6 cellular contexts compared by ENCODE assay signal in the genomic region with DNA sequence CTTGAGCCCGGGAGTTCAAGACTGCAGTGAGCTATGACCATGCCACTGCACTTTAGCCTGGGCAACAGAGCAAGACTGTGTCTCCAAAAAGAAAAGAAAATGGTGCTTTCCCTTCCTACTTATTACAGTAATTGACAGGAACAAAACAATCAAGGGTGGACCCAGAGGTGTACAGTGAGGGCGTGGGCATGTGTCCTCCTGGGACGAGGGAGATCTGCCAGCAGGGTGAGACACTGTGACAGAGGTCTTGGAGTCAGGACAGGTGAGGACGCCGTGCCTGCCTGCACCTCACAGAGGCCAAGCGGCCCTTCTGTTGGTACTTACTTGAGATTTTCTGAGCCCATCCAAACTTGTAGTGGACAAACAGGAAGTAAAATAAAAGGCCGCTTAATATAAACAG. TPM values are rescaled to one million over a fixed set of nuclear protein-coding genes. Genes with fewer than 3 reads are reported as not detected.
DNase-seq lines count a peak whose midpoint lies in the region; ATAC-seq, FAIRE-seq and TF ChIP-seq lines count a peak whose summit lies in the region.
"Not testable (repeated sequence)": the region's sequence is repeated elsewhere in the genome, so short reads cannot be mapped to it uniquely, and the experiment has no call there.
"Had no signal": no experiment of that assay in that cellular context is flagged by ENCODE, and none has a peak within 500 bp of the region (broad histone marks: within the 10 kb centered on the region; RNA-seq: fewer than 3 reads in every experiment).

No MANE protein-coding gene starts in this region.

- not testable (repeated sequence) for H3K9me1 ChIP-seq in K562 (ENCODE audit: control insufficient read depth, insufficient read depth, low read length)

- H4K91ac ChIP-seq in H1 (replicated peaks; ENCODE audit: insufficient read length, low read length); mesenchymal stem cell (ENCODE audit: low read length): not testable (repeated sequence)

- H3K23me2 ChIP-seq in H1 (ENCODE audit: low read depth, low read length) = not testable (repeated sequence)

- not testable (repeated sequence) for DNase-seq in K562 (ENCODE audit: extremely low read depth in 1 of 4, low spot score in 3 of 4); H1 (ENCODE audit: low read depth in 1 of 2, low spot score in 2 of 2); mesenchymal stem cell
- peak in 1 of 3 donors; percentile 16 for DNase-seq in mucosa of descending colon

- not testable (repeated sequence) for H3K4me2 ChIP-seq in K562 (ENCODE audit: insufficient read depth, low read length); H1 (ENCODE audit: insufficient read depth in 1 of 2, low read depth in 2 of 2, low read length in 2 of 2); mesenchymal stem cell (ENCODE audit: low read length, poor library complexity, severe bottlenecking)

- H2BK20ac ChIP-seq in H1 (ENCODE audit: low read length) = not testable (repeated sequence)

- H3K14ac ChIP-seq in H1 (ENCODE audit: insufficient read length) = not testable (repeated sequence)
- H3K14ac ChIP-seq in mesenchymal stem cell (ENCODE audit: low read length in 2 of 2) = peak overlapping the region in 1 of 2 experiments; percentile 64

- H3K9me3 ChIP-seq in K562 (replicated peaks; ENCODE audit: control insufficient read depth, insufficient read depth, low read depth, low read length); H1 (ENCODE audit: insufficient read depth in 2 of 2, low read depth in 1 of 2, low read length in 1 of 2); mesenchymal stem cell (ENCODE audit: control insufficient read depth, low read length); mucosa of descending colon: not testable (repeated sequence)

- H2AK5ac ChIP-seq in H1 (ENCODE audit: low read depth, low read length) = not testable (repeated sequence)
- peak overlapping the region; percentile 33 for H2AK5ac ChIP-seq in mesenchymal stem cell (ENCODE audit: low read length, severe bottlenecking)

- not testable (repeated sequence) for TF ChIP-seq RAD21 in K562 (CRISPR knock-in tag; conservative IDR thresholded peaks at IDR 0.05 in 1 of 2, IDR thresholded peaks at IDR 0.05 in 1 of 2); H1 (IDR thresholded peaks at IDR 0.05 in 1 of 2, conservative IDR thresholded peaks at IDR 0.05 in 1 of 2; ENCODE audit: low read depth in 2 of 2, low read length in 2 of 2)

- not testable (repeated sequence) for TF ChIP-seq EP300 in K562 (IDR thresholded peaks at IDR 0.05; ENCODE audit: low read length); H1 (IDR thresholded peaks at IDR 0.05; ENCODE audit: borderline replicate concordance in 1 of 2, low read depth in 2 of 2, low read length in 2 of 2)

- not testable (repeated sequence) for H3K79me2 ChIP-seq in K562 (ENCODE audit: control insufficient read depth, insufficient read depth, low read length); H1 (ENCODE audit: control insufficient read depth in 1 of 2, insufficient read depth in 2 of 2, low read length in 2 of 2)

- H3K27me3 ChIP-seq in K562 (ENCODE audit: control insufficient read depth in 2 of 2, insufficient read depth in 2 of 2, low read length in 2 of 2) = peaks cover 32 to 42% of the 10 kb centered on the region in 2 experiments
- not testable (repeated sequence) for H3K27me3 ChIP-seq in H1 (replicated peaks in 1 of 4; ENCODE audit: control insufficient read depth in 3 of 4, extremely low read depth in 1 of 4, insufficient read depth in 3 of 4, low read length in 3 of 4); mesenchymal stem cell (ENCODE audit: control insufficient read depth in 1 of 2, insufficient read depth in 1 of 2, low read length in 2 of 2)

- not testable (repeated sequence) for H3K18ac ChIP-seq in H1 (ENCODE audit: extremely low read depth, low read length); mesenchymal stem cell (ENCODE audit: low read depth in 1 of 2, low read length in 2 of 2)

- H2BK5ac ChIP-seq in H1 (ENCODE audit: low read depth, low read length); mesenchymal stem cell (ENCODE audit: low read depth, low read length, poor library complexity, severe bottlenecking): not testable (repeated sequence)

- TF ChIP-seq POLR2A in K562 (conservative IDR thresholded peaks at IDR 0.05); H1 (IDR thresholded peaks at IDR 0.05; ENCODE audit: control extremely low read depth in 1 of 2, low read depth in 2 of 2, low read length in 2 of 2): not testable (repeated sequence)

- not testable (repeated sequence) for H3K79me1 ChIP-seq in H1 (ENCODE audit: low read depth, low read length); mesenchymal stem cell (replicated peaks; ENCODE audit: low read length, poor library complexity, severe bottlenecking)

- not testable (repeated sequence) for H3K36me3 ChIP-seq in K562 (ENCODE audit: control insufficient read depth, insufficient read depth, low read length); H1 (ENCODE audit: control insufficient read depth in 2 of 4, insufficient read depth in 4 of 4, low read length in 3 of 4); mesenchymal stem cell (ENCODE audit: control insufficient read depth in 1 of 2, insufficient read depth in 2 of 2, low read depth in 1 of 2, low read length in 2 of 2); mucosa of descending colon (ENCODE audit: low read depth)

- not testable (repeated sequence) for H3K56ac ChIP-seq in H1 (replicated peaks; ENCODE audit: insufficient read length, low read depth, low read length)

- intact Hi-C loops in K562 (cut with micrococcal nuclease); mucosa of descending colon (cut with DNase I, micrococcal nuclease): not testable (repeated sequence)

- in situ Hi-C loops in K562 (cut with MboI) = not testable (repeated sequence)

- CTCF ChIA-PET in K562 (lab: Yijun Ruan, JAX; ENCODE audit: low intra/inter-chr PET ratio) = not testable (repeated sequence)
- CTCF ChIA-PET in H1 (lab: Charles Lee; ENCODE audit: partially characterized antibody) = interaction anchor here (0.6 kb wide), 1 partner anchor 799 kb away, joined by 3 read pairs; no protein-coding TSS in a partner anchor

- 6% methylated on average over 7 of the region's 7 CpGs for WGBS in K562 (ENCODE audit: insufficient coverage, low coverage, missing lambda C conversion rate)
- WGBS in H1 (ENCODE audit: extremely low coverage in 1 of 2, insufficient coverage in 1 of 2, insufficient read length in 1 of 2, insufficient replicate concordance in 2 of 2, low coverage in 1 of 2, low lambda C conversion rate in 2 of 2, missing lambda C conversion rate in 1 of 2), 2 experiments = 91% methylated on average over 6 of the region's 7 CpGs; no CpG with 5 or more reads in 1 of the 2 experiments
- 91% methylated on average over 7 of the region's 7 CpGs for WGBS in mesenchymal stem cell

- not testable (repeated sequence) for H3K4me3 ChIP-seq in K562; H1 (ENCODE audit: extremely low read depth in 1 of 4, insufficient read depth in 2 of 4, low read depth in 3 of 4, low read length in 4 of 4); mesenchymal stem cell (ENCODE audit: insufficient read depth in 1 of 2, low read depth in 1 of 2, low read length in 2 of 2); mucosa of descending colon

- H3K23ac ChIP-seq in H1 (ENCODE audit: insufficient read length); mesenchymal stem cell (ENCODE audit: low read length in 2 of 2): not testable (repeated sequence)

- H3K27ac ChIP-seq in K562 (ENCODE audit: extremely low read depth, low read depth, low read length); H1 (ENCODE audit: low read depth, low read length); mesenchymal stem cell (ENCODE audit: low read length, poor library complexity, severe bottlenecking): not testable (repeated sequence)

- not testable (repeated sequence) for H4K5ac ChIP-seq in H1 (ENCODE audit: insufficient read length, low read depth, low read length)

- H2BK12ac ChIP-seq in H1 (ENCODE audit: low read depth, low read length); mesenchymal stem cell (ENCODE audit: low read length in 2 of 2): not testable (repeated sequence)

- not testable (repeated sequence) for TF ChIP-seq CTCF in K562 (IDR thresholded peaks at IDR 0.05 in 2 of 3, conservative IDR thresholded peaks at IDR 0.05 in 1 of 3; ENCODE audit: insufficient read depth in 2 of 3, low read depth in 1 of 3, low read length in 3 of 3); H1 (IDR thresholded peaks at IDR 0.05; ENCODE audit: control extremely low read depth in 1 of 3, insufficient read depth in 1 of 3, low read depth in 1 of 3, low read length in 3 of 3); mucosa of descending colon (IDR thresholded peaks at IDR 0.05)

- not testable (repeated sequence) for H2BK120ac ChIP-seq in H1 (replicated peaks; ENCODE audit: low read depth, low read length); mesenchymal stem cell (ENCODE audit: low read depth, low read length)

- ATAC-seq in K562 = not testable (repeated sequence)
- ATAC-seq in mucosa of descending colon = peak; percentile 63

- H4K20me1 ChIP-seq in K562 (replicated peaks; ENCODE audit: control insufficient read depth, insufficient read depth, low read length); H1 (replicated peaks in 1 of 2; ENCODE audit: control insufficient read depth in 1 of 2, insufficient read depth in 2 of 2, low read length in 2 of 2): not testable (repeated sequence)

- not testable (repeated sequence) for H2AFZ ChIP-seq in K562 (ENCODE audit: low read depth, low read length); H1 (ENCODE audit: low read length); mesenchymal stem cell (ENCODE audit: low read depth, low read length)

- not testable (repeated sequence) for H3K4ac ChIP-seq in H1 (replicated peaks; ENCODE audit: insufficient read length, low read depth, low read length); mesenchymal stem cell (ENCODE audit: low read depth in 1 of 2, low read length in 2 of 2)

- not testable (repeated sequence) for BruUV-seq in K562 (replicated peaks; lab: Mats Ljungman, UMichigan)

- POLR2A ChIA-PET in K562 (lab: Yijun Ruan, JAX) = interaction anchor here (0.6 kb wide), 1 partner anchor 251 kb away, joined by 3 read pairs; no protein-coding TSS in a partner anchor
- POLR2A ChIA-PET in H1 (lab: Charles Lee; ENCODE audit: partially characterized antibody) = not testable (repeated sequence)

- not testable (repeated sequence) for H3K9ac ChIP-seq in K562 (ENCODE audit: insufficient read depth in 1 of 2, low read depth in 2 of 2, low read length in 2 of 2); H1 (replicated peaks in 1 of 4; ENCODE audit: extremely low read depth in 1 of 4, low read depth in 3 of 4, low read length in 3 of 4); mesenchymal stem cell (ENCODE audit: low read length)

- not testable (repeated sequence) for H4K8ac ChIP-seq in H1 (ENCODE audit: extremely low read depth, insufficient read depth, low read length); mesenchymal stem cell (ENCODE audit: low read length)

- FAIRE-seq in K562 (lab: Jason Lieb, UNC) (peak; percentile 65), H1 (lab: Jason Lieb, UNC) (peak; percentile 62)

- H3K4me1 ChIP-seq in K562 (replicated peaks in 1 of 2; ENCODE audit: control insufficient read depth in 2 of 2, insufficient read depth in 2 of 2, low read length in 2 of 2); H1 (replicated peaks in 1 of 4; ENCODE audit: control insufficient read depth in 3 of 4, insufficient read depth in 4 of 4, low read length in 3 of 4); mesenchymal stem cell (ENCODE audit: control insufficient read depth, insufficient read depth, low read depth, low read length); mucosa of descending colon (ENCODE audit: low read depth): not testable (repeated sequence)

- not testable (repeated sequence) for H2BK15ac ChIP-seq in H1 (ENCODE audit: low read length); mesenchymal stem cell (ENCODE audit: low read depth, poor library complexity, severe bottlenecking)

RNA-seq across cellular contexts. Expression of a gene that starts 36.7 kb away (rescaled TPM):
- total RNA-seq in K562 (2011; cell fraction: chromatin; rRNA removed; ENCODE audit: low replicate concordance) = not detected in 2 replicates
- not detected in 2 replicates for total RNA-seq in K562 (2011; cell fraction: nucleolus; rRNA removed)
- total RNA-seq in K562 (2011; cell fraction: nucleoplasm; rRNA removed) = not detected in 2 replicates
- total RNA-seq in K562 (2014; rRNA removed) (not detected in 2 replicates), K562 (2014; rRNA removed; fragmentation: Illumina TruSeq; extraction: Trizol) (not detected in 2 replicates), K562 (2015; rRNA removed; fragmentation: Illumina TruSeq; extraction: Trizol) (not detected in 2 replicates), K562 (2021) (not detected in 2 replicates), mucosa of descending colon (under 1 TPM in 2 of 3 donors, not detected in 1; 0.43 to 0.66 TPM)
- polyA plus RNA-seq in K562 (2011; rRNA removed) (not detected in 2 replicates), K562 (2014; fragmentation: Illumina TruSeq; extraction: Trizol) (not detected in 2 replicates), K562 (2014; fragmentation: Nextera tagmentation; extraction: Ambion mirVana) (not detected), K562 (2014; rRNA removed) (not detected in 2 replicates), H1 (2011; rRNA removed) (0.08 and 0.15 TPM in 2 replicates)
- not detected in 2 replicates for polyA plus RNA-seq in K562 (2011; cell fraction: cytosol; rRNA removed)
- not detected in 2 replicates for polyA plus RNA-seq in K562 (2011; cell fraction: nucleus; rRNA removed)
- 0.06 TPM in 1 of 2 replicates, not detected in the other for polyA plus RNA-seq in K562 (2012)
- not detected in 2 replicates for polyA minus RNA-seq in K562 (2011; rRNA and poly(A)+ RNA removed)
- polyA minus RNA-seq in K562 (2011; cell fraction: cytosol; rRNA and poly(A)+ RNA removed) = not detected in 2 replicates
- not detected in 2 replicates for polyA minus RNA-seq in K562 (2011; cell fraction: nucleus; rRNA and poly(A)+ RNA removed)
- total RNA-seq in H1 (2021; fragmentation: NEBNext Ultra II Directional; extraction: Animal tissue kit (Norgen Biotek cat#: 25700)) = not detected in 2 replicates
- polyA plus RNA-seq in H1 (2011; cell fraction: cytosol; rRNA removed) = 0.06 TPM
- 0.47 TPM for polyA plus RNA-seq in H1 (2011; cell fraction: nucleus; rRNA removed)
- polyA plus RNA-seq in H1 (2012, experiment 1 of 2) = 0.09 TPM in 1 of 4 replicates, not detected in the others
- not detected for polyA plus RNA-seq in H1 (2012, experiment 2 of 2)
- polyA plus RNA-seq in H1 (2013, experiment 1 of 2) = 0.04 TPM
- polyA plus RNA-seq in H1 (2013, experiment 2 of 2) = 0.06 TPM
- polyA minus RNA-seq in H1 (2011; rRNA and poly(A)+ RNA removed) = not detected in 2 replicates
- polyA minus RNA-seq in H1 (2011; cell fraction: cytosol; rRNA and poly(A)+ RNA removed) = not detected
- not detected for polyA minus RNA-seq in H1 (2011; cell fraction: nucleus; rRNA and poly(A)+ RNA removed)
- polyA plus RNA-seq in mesenchymal stem cell (2013, experiment 1 of 2) = 0.04 TPM
- polyA plus RNA-seq in mesenchymal stem cell (2013, experiment 2 of 2) = not detected
- total RNA-seq: CD8-positive, alpha-beta T cell had no signal
- polyA plus RNA-seq: BJ had no signal
